In genomic region chr16:75379911-75380847, GRCh38 we compare ENCODE assay signal across 8 cellular contexts. TPM values are rescaled to one million over a fixed set of nuclear protein-coding genes. Genes with fewer than 3 reads are reported as not detected.
A peak's percentile ranks its signal among the peaks of the same experiment; 100 is the strongest.
DNase-seq lines count a peak whose midpoint lies in the region; ATAC-seq and TF ChIP-seq lines count a peak whose summit lies in the region.

No MANE protein-coding gene starts in this region.

- H3K9me3 Mint-ChIP-seq in naive thymus-derived CD4-positive, alpha-beta T cell: no peaks in the 10 kb centered on the region

- in situ Hi-C loops in KBM-7 (cut with MboI; ENCODE audit: low pct_unique_long_range_greater_than_20kb, low sequenced_read_pairs): no loop called here

- H3K27ac ChIP-seq in naive thymus-derived CD4-positive, alpha-beta T cell (ENCODE audit: low read depth, low read length): no peak overlapping the region
- H3K27ac ChIP-seq in breast epithelium: peak overlapping the region in 1 of 2 donors; percentile 17

- intact Hi-C loops in naive thymus-derived CD4-positive, alpha-beta T cell (cut with micrococcal nuclease): loop anchor here (1.0 to 10.0 kb wide), 6 partner anchors 58 to 675 kb away; partner anchors contain the start of genes MLKL (in 1 of the 2) and WDR59 (in 1 of the 2)
- intact Hi-C loops in breast epithelium (cut with DNase I; ENCODE audit: low total_unique reads): loop anchor here (10.0 kb wide), 1 partner anchor 125 kb away; the partner anchor contains the start of gene BCAR1

- H3K4me1 ChIP-seq in naive thymus-derived CD4-positive, alpha-beta T cell (ENCODE audit: control insufficient read depth in 2 of 2, insufficient read depth in 2 of 2, low read length in 2 of 2): peaks cover 15 to 27% of the 10 kb centered on the region in 2 donors
- H3K4me1 ChIP-seq in breast epithelium: no peaks in the 10 kb centered on the region

- H3K36me3 Mint-ChIP-seq in naive thymus-derived CD4-positive, alpha-beta T cell: peaks cover 8 to 54% (median 41%) of the 10 kb centered on the region in 5 donors

- H3K4me3 Mint-ChIP-seq in naive thymus-derived CD4-positive, alpha-beta T cell: peak overlapping the region; percentile 73 to 90 (median 83)

- CTCF ChIA-PET in naive thymus-derived CD4-positive, alpha-beta T cell (lab: Charles Lee): interaction anchor here (0.9 to 6.6 kb wide), 4 partner anchors 9 to 181 kb away, joined by 3 to 46 read pairs (median 12); no protein-coding TSS in a partner anchor

- no peaks in the 10 kb centered on the region for H3K36me3 ChIP-seq in naive thymus-derived CD4-positive, alpha-beta T cell (ENCODE audit: control insufficient read depth in 2 of 3, insufficient read depth in 3 of 3, low read length in 3 of 3)
- H3K36me3 ChIP-seq in breast epithelium: no peaks in the 10 kb centered on the region

- H3K27ac Mint-ChIP-seq in naive thymus-derived CD4-positive, alpha-beta T cell: peak overlapping the region; percentile 17 to 84 (median 63)

- H3K4me3 ChIP-seq in GM08714 (ENCODE audit: low read length): peak overlapping the region; percentile 66; the same call in 1 of the 2 replicates
- peak overlapping the region; percentile 28 for H3K4me3 ChIP-seq in naive thymus-derived CD4-positive, alpha-beta T cell (ENCODE audit: low read length)
- H3K4me3 ChIP-seq in breast epithelium: no peak overlapping the region

- peak; percentile 68 for DNase-seq in KBM-7
- DNase-seq in activated T-cell treated with anti-CD3 and anti-CD28 coated beads for 48 hours (ENCODE audit: low read depth): peak; percentile 8
- peak in 7 of 9 donors; percentile 45 to 67 (median 64) for DNase-seq in naive thymus-derived CD4-positive, alpha-beta T cell
- no peak for DNase-seq in NCI-H2196 treated with DMSO at 0.1 percent for 48 hours (lab: John Stamatoyannopoulos, UW; ENCODE audit: unreplicated experiment)
- DNase-seq in SK-N-DZ (ENCODE audit: low spot score): no peak
- no peak for DNase-seq in breast epithelium (ENCODE audit: low spot score in 2 of 2)

- TF ChIP-seq POLR2A in breast epithelium (IDR thresholded peaks at IDR 0.05): no peak

- H3K27me3 ChIP-seq in naive thymus-derived CD4-positive, alpha-beta T cell (ENCODE audit: control insufficient read depth in 2 of 2, insufficient read depth in 2 of 2, low read length in 2 of 2): no peaks in the 10 kb centered on the region
- H3K27me3 ChIP-seq in breast epithelium: no peaks in the 10 kb centered on the region

- no peaks in the 10 kb centered on the region for H3K9me3 ChIP-seq in naive thymus-derived CD4-positive, alpha-beta T cell (ENCODE audit: control insufficient read depth in 2 of 3, low read length in 3 of 3)
- H3K9me3 ChIP-seq in breast epithelium: no peaks in the 10 kb centered on the region

- TF ChIP-seq CTCF in breast epithelium (IDR thresholded peaks at IDR 0.05): no peak

- H3K4me1 Mint-ChIP-seq in naive thymus-derived CD4-positive, alpha-beta T cell: peaks cover 37 to 51% (median 48%) of the 10 kb centered on the region in 7 donors

- H3K27me3 Mint-ChIP-seq in naive thymus-derived CD4-positive, alpha-beta T cell: peaks cover 0 to 42% (median 0%) of the 10 kb centered on the region in 5 donors

- ATAC-seq in GM21576 (IDR thresholded peaks at IDR 0.05; ENCODE audit: unreplicated experiment): peak; percentile 88
- ATAC-seq in naive thymus-derived CD4-positive, alpha-beta T cell: peak; percentile 92

- POLR2A ChIA-PET in naive thymus-derived CD4-positive, alpha-beta T cell (lab: Charles Lee): interaction anchor here (0.9 to 1.1 kb wide), 4 partner anchors 39 to 146 kb away, joined by 3 to 4 read pairs (median 3); no protein-coding TSS in a partner anchor

RNA-seq across cellular contexts. Expression of gene CFDP1, which starts 53.1 kb away (rescaled TPM):
- 10 to 100 TPM; 34.9 to 41.4 (median 39.4) TPM for total RNA-seq in naive thymus-derived CD4-positive, alpha-beta T cell
- 10 to 100 TPM; 36.6 to 42.1 TPM for polyA plus RNA-seq in naive thymus-derived CD4-positive, alpha-beta T cell
- polyA plus RNA-seq in SK-N-DZ (2014; cell fraction: cytosol; rRNA removed): 128 and 175 TPM in 2 replicates
- 43.5 and 95.7 TPM in 2 replicates for polyA plus RNA-seq in SK-N-DZ (2014; cell fraction: nucleus; rRNA removed)
- total RNA-seq in breast epithelium: 10 to 100 TPM; 55.5 to 81.9 (median 80.9) TPM

Comparison
In these comparisons a context has a peak if more than half of its experiments do, and no peak if none do; other contexts are left out.
1. H3K4me3 ChIP-seq: peak in GM08714 (single experiment) and naive thymus-derived CD4-positive, alpha-beta T cell (single experiment); none in breast epithelium (0 of 3).
2. DNase-seq: peak in KBM-7 (single experiment), activated T-cell treated with anti-CD3 and anti-CD28 coated beads for 48 hours (single experiment) and naive thymus-derived CD4-positive, alpha-beta T cell (7 of 9); none in NCI-H2196 treated with DMSO at 0.1 percent for 48 hours (single experiment), SK-N-DZ (single experiment) and breast epithelium (0 of 2).